13 cellular contexts compared by ENCODE assay signal in the genomic region with DNA sequence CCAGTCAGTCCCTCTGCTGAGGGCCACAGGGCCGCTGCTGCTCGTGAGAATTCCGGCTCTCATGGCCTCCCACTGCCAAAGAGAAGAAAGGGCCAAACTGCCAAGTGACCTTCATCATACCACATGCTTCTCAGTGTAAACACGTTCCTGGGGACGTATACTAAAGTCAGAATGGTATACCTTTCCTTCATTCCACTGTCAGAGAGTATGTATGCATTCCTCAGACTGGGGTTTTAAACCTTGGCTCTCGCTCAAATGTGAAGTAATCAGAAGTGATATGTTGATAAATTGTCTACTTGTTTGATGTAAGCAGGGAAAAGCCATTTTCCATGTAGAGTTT. TPM values are rescaled to one million over a fixed set of nuclear protein-coding genes. Genes with fewer than 3 reads are reported as not detected.
DNase-seq lines count a peak whose midpoint lies in the region; ATAC-seq and TF ChIP-seq lines count a peak whose summit lies in the region.
"Had no signal": no experiment of that assay in that cellular context is flagged by ENCODE, and none has a peak within 500 bp of the region (broad histone marks: within the 10 kb centered on the region; RNA-seq: fewer than 3 reads in every experiment).

No MANE protein-coding gene starts in this region.

- H3K4me3 ChIP-seq in astrocyte of the cerebellum (ENCODE audit: low read depth, low read length): no peak overlapping the region
- no peak overlapping the region for H3K4me3 ChIP-seq in foreskin fibroblast (ENCODE audit: low read depth in 1 of 2, low read length in 2 of 2)
- no peak overlapping the region for H3K4me3 ChIP-seq in psoas muscle
- H3K4me3 ChIP-seq in colonic mucosa: no peak overlapping the region

- no peaks in the 10 kb centered on the region for H3K36me3 ChIP-seq in psoas muscle (ENCODE audit: insufficient read depth in 1 of 2, low read depth in 1 of 2)
- H3K36me3 ChIP-seq in colonic mucosa: no peaks in the 10 kb centered on the region

- intact Hi-C loops in psoas muscle (cut with DNase I) (no loop called here), colonic mucosa (cut with DNase I) (no loop called here)

- no peak for ATAC-seq in psoas muscle
- ATAC-seq in GM21423 (IDR thresholded peaks at IDR 0.05; ENCODE audit: unreplicated experiment): no peak

- DNase-seq in EL: peak; percentile 74
- DNase-seq in astrocyte of the cerebellum (ENCODE audit: low read depth): peak; percentile 74
- DNase-seq in foreskin fibroblast: peak; percentile 32 to 61
- no peak for DNase-seq in psoas muscle
- DNase-seq in colonic mucosa: no peak
- DNase-seq in GDM1 (lab: John Stamatoyannopoulos, UW): no peak
- no peak for DNase-seq in activated effector memory CD4-positive, alpha-beta T cell treated with Interleukin-2 at 50 U/mL for 16 hours
- DNase-seq: activated naive CD8-positive, alpha-beta T cell treated with anti-CD3 and anti-CD28 coated beads, Interleukin-2, amount 10 ng/mL, durations not matched to agents 7 days and 5 days; endodermal cell; NCI-H2171; nephron progenitor cell had no signal

- no peaks in the 10 kb centered on the region for H3K9me3 ChIP-seq in psoas muscle
- H3K9me3 ChIP-seq in colonic mucosa: no peaks in the 10 kb centered on the region

- H3K9ac ChIP-seq in colonic mucosa (ENCODE audit: low read depth in 2 of 2, low read length in 2 of 2): no peak overlapping the region

- in situ Hi-C loops in astrocyte of the cerebellum (cut with HindIII; ENCODE audit: low sequenced_read_pairs): loop anchor here (25.0 kb wide), 2 partner anchors 250 to 750 kb away; a partner anchor contains a TSS

- WGBS in psoas muscle, 3 donors: 64 to 67% (median 65%) methylated on average over 6 of the region's 6 CpGs

- H3K4me1 ChIP-seq in psoas muscle (peaks cover 8% of the 10 kb centered on the region), colonic mucosa (no peaks in the 10 kb centered on the region)

- H3K27ac ChIP-seq in psoas muscle: peak overlapping the region; percentile 5
- no peak overlapping the region for H3K27ac ChIP-seq in colonic mucosa
- H3K27ac ChIP-seq: C4-2B had no signal

- no peak for TF ChIP-seq CTCF in astrocyte of the cerebellum (IDR thresholded peaks at IDR 0.05; ENCODE audit: low read depth, low read length, missing control alignments)
- no peak for TF ChIP-seq CTCF in foreskin fibroblast (IDR thresholded peaks at IDR 0.05; ENCODE audit: low read depth, low read length)
- TF ChIP-seq CTCF in psoas muscle (IDR thresholded peaks at IDR 0.05): no peak
- no peak for TF ChIP-seq CTCF in colonic mucosa (IDR thresholded peaks at IDR 0.05)

- no peaks in the 10 kb centered on the region for H3K27me3 ChIP-seq in psoas muscle (ENCODE audit: insufficient read depth in 3 of 3, low read length in 2 of 3)
- no peaks in the 10 kb centered on the region for H3K27me3 ChIP-seq in colonic mucosa

RNA-seq across cellular contexts. Expression of a gene that starts 52.9 kb away (rescaled TPM):
- 10 to 100 TPM; 44.1 to 67.8 (median 56.4) TPM for total RNA-seq in psoas muscle
- polyA plus RNA-seq in psoas muscle: 100 to 1,000 TPM; 193 to 423 (median 242) TPM
- total RNA-seq in colonic mucosa: 100 to 1,000 TPM; 137 to 170 TPM

Comparison
In these comparisons a context has a peak if more than half of its experiments do, and no peak if none do; other contexts are left out.
1. DNase-seq: peak in EL (single experiment), astrocyte of the cerebellum (single experiment) and foreskin fibroblast (2 of 2); none in psoas muscle (0 of 2), colonic mucosa (single experiment), GDM1 (single experiment) and activated effector memory CD4-positive, alpha-beta T cell treated with Interleukin-2 at 50 U/mL for 16 hours (single experiment).